Comparison of ENCODE assay signal across 11 cellular contexts in genomic region chr11:78349114-78349513, GRCh38.
DNase-seq lines count a peak whose midpoint lies in the region; ATAC-seq, FAIRE-seq and TF ChIP-seq lines count a peak whose summit lies in the region.
"Had no signal": no experiment of that assay in that cellular context is flagged by ENCODE, and none has a peak within 500 bp of the region (broad histone marks: within the 10 kb centered on the region; RNA-seq: fewer than 3 reads in every experiment).

No MANE protein-coding gene starts in this region.

- H3K9me3 ChIP-seq in hepatocyte (ENCODE audit: low read depth) (no peaks in the 10 kb centered on the region), smooth muscle cell (replicated peaks; ENCODE audit: low read depth) (no peaks in the 10 kb centered on the region)

- no peak overlapping the region for H2AFZ ChIP-seq in hepatocyte
- H2AFZ ChIP-seq in smooth muscle cell (ENCODE audit: low read depth) = no peak overlapping the region

- peak overlapping the region; percentile 79 for H3K27ac ChIP-seq in hepatocyte
- peak overlapping the region; percentile 83 for H3K27ac ChIP-seq in smooth muscle cell (ENCODE audit: low read depth)

- TF ChIP-seq POLR2A in NB4 (IDR thresholded peaks at IDR 0.05; ENCODE audit: extremely low read depth, insufficient read length) (no peak), GM12891 (IDR thresholded peaks at IDR 0.05; ENCODE audit: low read depth, low read length) (no peak)

- H3K9ac ChIP-seq in smooth muscle cell (ENCODE audit: low read depth) = no peak overlapping the region

- H3K4me1 ChIP-seq in hepatocyte (ENCODE audit: insufficient read depth) (peaks cover 21% of the 10 kb centered on the region), smooth muscle cell (ENCODE audit: low read depth) (peaks cover 46% of the 10 kb centered on the region)

- peak overlapping the region; percentile 62 for H3K4me3 ChIP-seq in NB4 (ENCODE audit: low read depth, low read length)
- H3K4me3 ChIP-seq in hepatocyte = no peak overlapping the region
- no peak overlapping the region for H3K4me3 ChIP-seq in smooth muscle cell

- DNase-seq in EH (ENCODE audit: low read depth) (peak; percentile 4), NB4 (ENCODE audit: low read depth) (peak; percentile 51), hepatocyte (ENCODE audit: low spot score) (no peak), smooth muscle cell (lab: John Stamatoyannopoulos, UW; ENCODE audit: unreplicated experiment) (no peak), GM12891 (ENCODE audit: insufficient read length, low spot score) (no peak)
- no peak for DNase-seq in stimulated activated CD4-positive, alpha-beta T cell treated with anti-CD3 and anti-CD28 coated beads, Interleukin-4, amount 100 ng/mL, for 1 hour
- DNase-seq: naive thymus-derived CD8-positive, alpha-beta T cell had no signal

- H3K27me3 ChIP-seq in hepatocyte = no peaks in the 10 kb centered on the region
- H3K27me3 ChIP-seq in smooth muscle cell (ENCODE audit: low read depth) = no peaks in the 10 kb centered on the region

- H3F3A ChIP-seq in smooth muscle cell (ENCODE audit: low read depth) = peaks cover 15% of the 10 kb centered on the region

- ATAC-seq in HG03045 (IDR thresholded peaks at IDR 0.05; ENCODE audit: unreplicated experiment) = no peak
- ATAC-seq in activated CD4-positive, CD25-positive, alpha-beta regulatory T cell treated with anti-CD3 and anti-CD28 coated beads, Interleukin-2, amount 50 U/mL, for 24 hours = no peak
- ATAC-seq: naive thymus-derived CD8-positive, alpha-beta T cell had no signal

- no peaks in the 10 kb centered on the region for H3K9me2 ChIP-seq in hepatocyte (replicated peaks; ENCODE audit: insufficient read depth)

- H3K36me3 ChIP-seq in hepatocyte (replicated peaks; ENCODE audit: insufficient read depth, low read depth) = no peaks in the 10 kb centered on the region
- no peaks in the 10 kb centered on the region for H3K36me3 ChIP-seq in smooth muscle cell (ENCODE audit: low read depth)

- H3K4me2 ChIP-seq in hepatocyte (peak overlapping the region; percentile 57), smooth muscle cell (peak overlapping the region; percentile 81)

- 63% methylated on average over 3 of the region's 3 CpGs for WGBS in hepatocyte (ENCODE audit: low lambda C conversion rate, missing lambda C conversion rate)
- 72% methylated on average over 3 of the region's 3 CpGs for WGBS in smooth muscle cell (ENCODE audit: low lambda C conversion rate)

- H4K20me1 ChIP-seq in hepatocyte (ENCODE audit: insufficient read depth, poor library complexity, severe bottlenecking) (no peaks in the 10 kb centered on the region), smooth muscle cell (ENCODE audit: low read depth) (no peaks in the 10 kb centered on the region)

- TF ChIP-seq CTCF in NB4 (IDR thresholded peaks at IDR 0.05; ENCODE audit: low read depth, low read length) (no peak), hepatocyte (IDR thresholded peaks at IDR 0.05; ENCODE audit: poor library complexity) (no peak), smooth muscle cell (IDR thresholded peaks at IDR 0.05; ENCODE audit: borderline replicate concordance, insufficient read depth, poor library complexity, severe bottlenecking) (no peak)

- FAIRE-seq in GM12891 (lab: Jason Lieb, UNC) = no peak
- FAIRE-seq: endometrium, H1 had no signal

- H3K79me2 ChIP-seq in hepatocyte (peaks cover 72% of the 10 kb centered on the region), smooth muscle cell (ENCODE audit: low read depth) (peaks cover 63% of the 10 kb centered on the region)

TF ChIP-seq in GM12891, 5 proteins besides CTCF, POLR2A, EP300 and RAD21:
- TF ChIP-seq SPI1 (IDR thresholded peaks at IDR 0.05; ENCODE audit: low read depth, low read length) = no peak
- TF ChIP-seq POU2F2 (IDR thresholded peaks at IDR 0.05; ENCODE audit: low read depth, low read length) = no peak
- no peak for TF ChIP-seq POLR2AphosphoS5 (IDR thresholded peaks at IDR 0.05; ENCODE audit: low read depth, low read length)
- no peak for TF ChIP-seq TAF1 (IDR thresholded peaks at IDR 0.05; ENCODE audit: low read depth, low read length)
- TF ChIP-seq PAX5 (IDR thresholded peaks at IDR 0.05; ENCODE audit: insufficient read depth, low read length, severe bottlenecking) = no peak
TF ChIP-seq in GM12891: peak in this region for 0.

Comparison
In these comparisons a context has a peak if more than half of its experiments do, and no peak if none do; other contexts are left out.
1. DNase-seq: peak in EH (single experiment) and NB4 (single experiment); none in hepatocyte (single experiment), smooth muscle cell (single experiment), stimulated activated CD4-positive, alpha-beta T cell treated with anti-CD3 and anti-CD28 coated beads, Interleukin-4, amount 100 ng/mL, for 1 hour (single experiment) and GM12891 (single experiment).